26 cellular contexts compared by ENCODE assay signal in the genomic region with DNA sequence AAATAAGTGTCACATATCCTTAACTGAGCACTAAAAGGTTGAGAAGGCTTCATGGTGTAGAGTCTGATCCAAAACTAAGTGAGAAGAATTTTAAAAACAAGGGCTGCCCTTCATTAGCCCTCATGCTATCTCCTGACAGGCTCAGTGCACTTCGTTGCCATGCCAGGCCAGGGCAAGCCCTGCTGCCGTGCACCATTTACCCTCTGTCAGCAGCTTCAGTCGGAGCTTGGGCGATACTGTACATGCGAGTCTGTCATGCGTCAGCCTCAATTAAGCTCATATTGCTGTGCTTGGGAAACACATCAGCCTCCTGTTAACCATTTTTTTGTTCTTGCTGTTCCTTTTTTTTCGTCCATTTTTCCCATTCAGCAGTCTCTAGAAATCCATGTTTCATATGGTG.
DNase-seq lines count a peak whose midpoint lies in the region; ATAC-seq and TF ChIP-seq lines count a peak whose summit lies in the region.
"Had no signal": no experiment of that assay in that cellular context is flagged by ENCODE, and none has a peak within 500 bp of the region (broad histone marks: within the 10 kb centered on the region; RNA-seq: fewer than 3 reads in every experiment).

No MANE protein-coding gene starts in this region.

- peaks cover 18% of the 10 kb centered on the region for H3K9me3 ChIP-seq in left ventricle myocardium inferior (replicated peaks)

- no peak for TF ChIP-seq CTCF in left ventricle myocardium inferior (IDR thresholded peaks at IDR 0.05; ENCODE audit: borderline replicate concordance)

- H3K36me3 ChIP-seq in left ventricle myocardium inferior: no peaks in the 10 kb centered on the region

- no peaks in the 10 kb centered on the region for H3K27me3 ChIP-seq in left ventricle myocardium inferior (ENCODE audit: low read depth)

- peaks cover 11% of the 10 kb centered on the region for H3K4me1 ChIP-seq in left ventricle myocardium inferior

- no peak overlapping the region for H3K4me3 ChIP-seq in left ventricle myocardium inferior

- peak; percentile 84 for ATAC-seq in Right ventricle myocardium inferior
- ATAC-seq: PC-3 had no signal

- intact Hi-C loops in Right ventricle myocardium inferior (cut with DNase I) (no loop called here), cardiac septum (cut with DNase I) (no loop called here), left ventricle myocardium inferior (cut with micrococcal nuclease) (no loop called here)

- H3K27ac ChIP-seq in left ventricle myocardium inferior (replicated peaks): no peak overlapping the region
- H3K27ac ChIP-seq: HL-60, KMS-11 had no signal

- DNase-seq in Right ventricle myocardium inferior (ENCODE audit: missing footprints): no peak
- no peak for DNase-seq in cardiac septum (ENCODE audit: low spot score)
- DNase-seq in NCI-H510A (lab: John Stamatoyannopoulos, UW): peak; percentile 61
- DNase-seq in left ventricle myocardium inferior: peak; percentile 15
- peak; percentile 59 for DNase-seq in retina
- no peak for DNase-seq in SIG-M5 treated with dmso at 0.1 percent for 504 hours (lab: John Stamatoyannopoulos, UW; ENCODE audit: unreplicated experiment)
- no peak for DNase-seq in activated gamma-delta T cell (lab: John Stamatoyannopoulos, UW)
- DNase-seq: AML-193; C1 segment of cervical spinal cord; CD4-positive, alpha-beta memory T cell; COR-L47; DMS79; EL; GDM1; GOT3; MM.1S; NCI-H1694 treated with DMSO at 0.1 percent for 48 hours; NCI-H2081; NCI-H2171 treated with DMSO at 0.1 percent for 48 hours; NCI-H345; NCI-H524 treated with DMSO at 0.1 percent for 48 hours; NCI-H774; PC-3; SW 1271 had no signal

Comparison
In these comparisons a context has a peak if more than half of its experiments do, and no peak if none do; other contexts are left out.
1. DNase-seq: peak in NCI-H510A (single experiment), left ventricle myocardium inferior (single experiment) and retina (single experiment); none in Right ventricle myocardium inferior (single experiment), cardiac septum (single experiment), SIG-M5 treated with dmso at 0.1 percent for 504 hours (single experiment) and activated gamma-delta T cell (single experiment).